ENCODE assay signal across 8 cellular contexts in genomic region chr1:25904942-25905679, GRCh38. TPM values are rescaled to one million over a fixed set of nuclear protein-coding genes. Genes with fewer than 3 reads are reported as not detected.
DNase-seq lines count a peak whose midpoint lies in the region; ATAC-seq and TF ChIP-seq lines count a peak whose summit lies in the region.

No MANE protein-coding gene starts in this region.

- DNase-seq in DMS53 (lab: John Stamatoyannopoulos, UW), result peak; percentile 96
- DNase-seq in GM23338 (ENCODE audit: low spot score), result peak; percentile 95
- no peak for DNase-seq in LNCaP clone FGC (ENCODE audit: low read depth)
- peak; percentile 93 for DNase-seq in RKO (ENCODE audit: low spot score)
- peak; percentile 82 to 83 for DNase-seq in activated T-helper 1 cell treated with anti-CD3 and anti-CD28 coated beads, Interleukin-2, amount 50 U/mL, for 16 hours (ENCODE audit: low read depth in 1 of 2, low spot score in 1 of 2)
- DNase-seq in fibroblast of lung (ENCODE audit: low read depth in 2 of 2), result peak; percentile 87 to 89
- DNase-seq in naive thymus-derived CD4-positive, alpha-beta T cell, result peak; percentile 66 to 92 (median 79)

- TF ChIP-seq CTCF in GM23338 (conservative IDR thresholded peaks at IDR 0.05; ENCODE audit: low read depth in 2 of 2) (peak in 1 of 2 experiments; percentile 26; a peak in 2 of 4 replicates), LNCaP clone FGC (IDR thresholded peaks at IDR 0.05; ENCODE audit: control insufficient read depth, extremely low read depth, insufficient read depth) (no peak), fibroblast of lung (conservative IDR thresholded peaks at IDR 0.05 in 1 of 2, IDR thresholded peaks at IDR 0.05 in 1 of 2; ENCODE audit: low read depth in 1 of 2, low read length in 2 of 2) (peak in 1 of 2 donors; percentile 16)

- peak overlapping the region; percentile 95 for H3K27ac ChIP-seq in GM23338 (ENCODE audit: low read depth)
- H3K27ac ChIP-seq in fibroblast of lung (ENCODE audit: insufficient read depth, low read length), result peak overlapping the region; percentile 72
- H3K27ac ChIP-seq in naive thymus-derived CD4-positive, alpha-beta T cell (ENCODE audit: low read depth, low read length), result peak overlapping the region; percentile 79

- no peaks in the 10 kb centered on the region for H3K9me3 Mint-ChIP-seq in GM23338
- H3K9me3 Mint-ChIP-seq in naive thymus-derived CD4-positive, alpha-beta T cell, result no peaks in the 10 kb centered on the region
- no peaks in the 10 kb centered on the region for H3K9me3 Mint-ChIP-seq in stimulated activated memory B cell treated with anti-CD40 and anti-IgM and Interleukin-4, amounts not matched to agents 10 μg/mL and 1 μg/mL and 100 μg/mL, for 72 hours

- POLR2A ChIA-PET in naive thymus-derived CD4-positive, alpha-beta T cell (lab: Charles Lee), result interaction anchor here (0.7 to 13.6 kb wide), 10 partner anchors 9 to 1918 kb away, joined by 3 to 226 read pairs (median 9); partner anchors contain the start of gene PAFAH2

- H3K27me3 ChIP-seq in GM23338 (ENCODE audit: insufficient read depth) (no peaks in the 10 kb centered on the region), fibroblast of lung (ENCODE audit: control insufficient read depth, insufficient read depth, low read length) (no peaks in the 10 kb centered on the region)
- H3K27me3 ChIP-seq in naive thymus-derived CD4-positive, alpha-beta T cell (ENCODE audit: control insufficient read depth in 2 of 2, insufficient read depth in 2 of 2, low read length in 2 of 2), result no peaks in the 10 kb centered on the region

- peak overlapping the region; percentile 99 for H3K4me2 ChIP-seq in GM23338
- peak overlapping the region; percentile 64 for H3K4me2 ChIP-seq in fibroblast of lung (ENCODE audit: extremely low read depth, insufficient read depth, low read length)

- peak overlapping the region; percentile 84 for H3K27ac Mint-ChIP-seq in GM23338
- H3K27ac Mint-ChIP-seq in naive thymus-derived CD4-positive, alpha-beta T cell, result peak overlapping the region; percentile 86 to 97 (median 94)
- peak overlapping the region; percentile 80 for H3K27ac Mint-ChIP-seq in stimulated activated memory B cell treated with anti-CD40 and anti-IgM and Interleukin-4, amounts not matched to agents 10 μg/mL and 1 μg/mL and 100 μg/mL, for 72 hours

- H4K20me1 ChIP-seq in GM23338 (replicated peaks; ENCODE audit: insufficient read depth) (peaks cover 27% of the 10 kb centered on the region), fibroblast of lung (ENCODE audit: control insufficient read depth, extremely low read depth, insufficient read depth, low read length) (no peaks in the 10 kb centered on the region)

- CTCF ChIA-PET in naive thymus-derived CD4-positive, alpha-beta T cell (lab: Charles Lee), result interaction anchor here (0.6 to 17.1 kb wide), 6 partner anchors 10 to 96 kb away, joined by 3 to 361 read pairs (median 6); partner anchors contain the start of gene PAFAH2

- H3K79me2 ChIP-seq in GM23338 (replicated peaks; ENCODE audit: insufficient read depth) (peaks cover 47% of the 10 kb centered on the region), fibroblast of lung (ENCODE audit: control insufficient read depth, insufficient read depth, low read length) (peaks cover 37% of the 10 kb centered on the region)

- peak overlapping the region; percentile 96 for H3K4me3 ChIP-seq in GM23338
- peak overlapping the region; percentile 56 for H3K4me3 ChIP-seq in LNCaP clone FGC (ENCODE audit: low read depth, low read length)
- H3K4me3 ChIP-seq in fibroblast of lung (replicated peaks in 1 of 4; ENCODE audit: control extremely low read depth in 1 of 4, insufficient read depth in 1 of 4, low read depth in 3 of 4, low read length in 4 of 4), result peak overlapping the region; percentile 60 to 86 (median 76)
- H3K4me3 ChIP-seq in naive thymus-derived CD4-positive, alpha-beta T cell (ENCODE audit: low read length), result peak overlapping the region; percentile 77

- H3K4me1 Mint-ChIP-seq in GM23338, result peaks cover 27% of the 10 kb centered on the region
- peaks cover 11 to 43% (median 22%) of the 10 kb centered on the region in 7 donors for H3K4me1 Mint-ChIP-seq in naive thymus-derived CD4-positive, alpha-beta T cell
- H3K4me1 Mint-ChIP-seq in stimulated activated memory B cell treated with anti-CD40 and anti-IgM and Interleukin-4, amounts not matched to agents 10 μg/mL and 1 μg/mL and 100 μg/mL, for 72 hours, result peaks cover 20% of the 10 kb centered on the region

- no peaks in the 10 kb centered on the region for H3K9me3 ChIP-seq in fibroblast of lung (ENCODE audit: control insufficient read depth, insufficient read depth, low read depth, low read length)
- H3K9me3 ChIP-seq in naive thymus-derived CD4-positive, alpha-beta T cell (ENCODE audit: control insufficient read depth in 2 of 3, low read length in 3 of 3), result no peaks in the 10 kb centered on the region

- no peaks in the 10 kb centered on the region for H3K9me2 ChIP-seq in GM23338 (ENCODE audit: insufficient read depth)

- H2AFZ ChIP-seq in GM23338 (no peak overlapping the region), fibroblast of lung (ENCODE audit: low read length) (peak overlapping the region; percentile 35)

- peaks cover 22% of the 10 kb centered on the region for H3K4me1 ChIP-seq in GM23338 (ENCODE audit: insufficient read depth)
- no peaks in the 10 kb centered on the region for H3K4me1 ChIP-seq in fibroblast of lung (ENCODE audit: control insufficient read depth, extremely low read depth, insufficient read depth, low read length)
- peaks cover 8 to 11% of the 10 kb centered on the region in 2 donors for H3K4me1 ChIP-seq in naive thymus-derived CD4-positive, alpha-beta T cell (ENCODE audit: control insufficient read depth in 2 of 2, insufficient read depth in 2 of 2, low read length in 2 of 2)

- H3K36me3 Mint-ChIP-seq in GM23338 (ENCODE audit: low read depth), result peaks cover 49% of the 10 kb centered on the region
- peaks cover 0 to 27% (median 12%) of the 10 kb centered on the region in 5 donors for H3K36me3 Mint-ChIP-seq in naive thymus-derived CD4-positive, alpha-beta T cell
- H3K36me3 Mint-ChIP-seq in stimulated activated memory B cell treated with anti-CD40 and anti-IgM and Interleukin-4, amounts not matched to agents 10 μg/mL and 1 μg/mL and 100 μg/mL, for 72 hours, result peaks cover 10% of the 10 kb centered on the region

- H3K36me3 ChIP-seq in GM23338 (ENCODE audit: insufficient read depth), result peaks cover 38% of the 10 kb centered on the region
- H3K36me3 ChIP-seq in fibroblast of lung (ENCODE audit: control insufficient read depth, insufficient read depth, low read length), result peaks cover 3% of the 10 kb centered on the region
- peaks cover 0 to 22% (median 9%) of the 10 kb centered on the region in 3 experiments for H3K36me3 ChIP-seq in naive thymus-derived CD4-positive, alpha-beta T cell (ENCODE audit: control insufficient read depth in 2 of 3, insufficient read depth in 3 of 3, low read length in 3 of 3)

- H3K4me3 Mint-ChIP-seq in GM23338, result peak overlapping the region; percentile 95
- peak overlapping the region; percentile 88 to 98 (median 93) for H3K4me3 Mint-ChIP-seq in naive thymus-derived CD4-positive, alpha-beta T cell
- peak overlapping the region; percentile 93 for H3K4me3 Mint-ChIP-seq in stimulated activated memory B cell treated with anti-CD40 and anti-IgM and Interleukin-4, amounts not matched to agents 10 μg/mL and 1 μg/mL and 100 μg/mL, for 72 hours

- intact Hi-C loops in naive thymus-derived CD4-positive, alpha-beta T cell (cut with micrococcal nuclease), result loop anchor here (1.0 to 5.0 kb wide), 11 partner anchors 10 to 567 kb away; partner anchors contain the start of genes PAFAH2 (in 2 of the 2), AUNIP (in 1 of the 2), DHDDS (in 1 of the 2) and HMGN2 (in 1 of the 2)

- peaks cover 17% of the 10 kb centered on the region for H3F3A ChIP-seq in GM23338 (replicated peaks; ENCODE audit: low read depth)

- peak overlapping the region; percentile 62 for H3K9ac ChIP-seq in fibroblast of lung (ENCODE audit: insufficient read depth, low read length)

- ATAC-seq in GM23338, result peak; percentile 71
- ATAC-seq in naive thymus-derived CD4-positive, alpha-beta T cell, result peak; percentile 84
- peak; percentile 92 for ATAC-seq in stimulated activated memory B cell treated with anti-CD40 and anti-IgM and Interleukin-4, amounts not matched to agents 10 μg/mL and 1 μg/mL and 100 μg/mL, for 72 hours

- H3K27me3 Mint-ChIP-seq in GM23338 (ENCODE audit: insufficient read depth, low read depth, poor library complexity), result peaks cover 9% of the 10 kb centered on the region
- H3K27me3 Mint-ChIP-seq in naive thymus-derived CD4-positive, alpha-beta T cell, result peaks cover 0 to 27% (median 0%) of the 10 kb centered on the region in 5 donors
- no peaks in the 10 kb centered on the region for H3K27me3 Mint-ChIP-seq in stimulated activated memory B cell treated with anti-CD40 and anti-IgM and Interleukin-4, amounts not matched to agents 10 μg/mL and 1 μg/mL and 100 μg/mL, for 72 hours

RNA-seq across cellular contexts. Expression of gene STMN1, which starts 1.1 kb away (rescaled TPM):
- total RNA-seq in GM23338 (2014; rRNA removed; shearing (Covaris generic)), result 227 and 271 TPM in 2 replicates
- 1,567 and 1,890 TPM in 2 replicates for polyA plus RNA-seq in GM23338 (2016; fragmentation: Nextera tagmentation; extraction: Ambion mirVana)
- 46.2 and 90.7 TPM in 2 replicates for total RNA-seq in fibroblast of lung
- 94.7 and 304 TPM in 2 replicates for polyA plus RNA-seq in fibroblast of lung
- 127 and 372 TPM in 2 replicates for polyA plus RNA-seq in fibroblast of lung (2012)
- 5.7 and 45.2 TPM in 2 replicates for polyA minus RNA-seq in fibroblast of lung (ENCODE audit: low replicate concordance)
- total RNA-seq in naive thymus-derived CD4-positive, alpha-beta T cell, result 100 to 1,000 TPM in 1 of 5 experiments, 10 to 100 TPM in 4; 29.3 to 347 (median 75.3) TPM
- 100 to 1,000 TPM; 247 to 289 TPM for polyA plus RNA-seq in naive thymus-derived CD4-positive, alpha-beta T cell

RNA-seq across cellular contexts. Expression of gene PAQR7, which starts 29.6 kb away (rescaled TPM):
- 5.2 and 5.5 TPM in 2 replicates for total RNA-seq in GM23338 (2014; rRNA removed; shearing (Covaris generic))
- polyA plus RNA-seq in GM23338 (2016; fragmentation: Nextera tagmentation; extraction: Ambion mirVana) (4.0 and 4.2 TPM in 2 replicates), fibroblast of lung (7.4 and 12.8 TPM in 2 replicates)
- total RNA-seq in fibroblast of lung, result 11.6 and 15.9 TPM in 2 replicates
- 10.9 and 17.6 TPM in 2 replicates for polyA plus RNA-seq in fibroblast of lung (2012)
- 33.2 and 49.1 TPM in 2 replicates for polyA minus RNA-seq in fibroblast of lung (ENCODE audit: low replicate concordance)
- 1 to 10 TPM; 3.4 to 6.0 (median 4.0) TPM for total RNA-seq in naive thymus-derived CD4-positive, alpha-beta T cell
- under 1 TPM; 0.21 to 0.51 TPM for polyA plus RNA-seq in naive thymus-derived CD4-positive, alpha-beta T cell

RNA-seq across cellular contexts. Expression of gene AUNIP, which starts 45.9 kb away (rescaled TPM):
- 20.9 and 24.1 TPM in 2 replicates for total RNA-seq in GM23338 (2014; rRNA removed; shearing (Covaris generic))
- polyA plus RNA-seq in GM23338 (2016; fragmentation: Nextera tagmentation; extraction: Ambion mirVana), result 21.2 and 21.9 TPM in 2 replicates
- total RNA-seq in fibroblast of lung, result under 0.01 and 0.33 TPM in 2 replicates
- 1.2 and 3.4 TPM in 2 replicates for polyA plus RNA-seq in fibroblast of lung
- polyA plus RNA-seq in fibroblast of lung (2012), result 0.90 and 2.2 TPM in 2 replicates
- polyA minus RNA-seq in fibroblast of lung (ENCODE audit: low replicate concordance), result 0.82 and 1.9 TPM in 2 replicates
- total RNA-seq in naive thymus-derived CD4-positive, alpha-beta T cell, result 1 to 10 TPM in 1 of 5 experiments, under 1 TPM in 1, not detected in 3; 0.83 to 4.3 TPM
- not detected for polyA plus RNA-seq in naive thymus-derived CD4-positive, alpha-beta T cell
